In the genomic region with DNA sequence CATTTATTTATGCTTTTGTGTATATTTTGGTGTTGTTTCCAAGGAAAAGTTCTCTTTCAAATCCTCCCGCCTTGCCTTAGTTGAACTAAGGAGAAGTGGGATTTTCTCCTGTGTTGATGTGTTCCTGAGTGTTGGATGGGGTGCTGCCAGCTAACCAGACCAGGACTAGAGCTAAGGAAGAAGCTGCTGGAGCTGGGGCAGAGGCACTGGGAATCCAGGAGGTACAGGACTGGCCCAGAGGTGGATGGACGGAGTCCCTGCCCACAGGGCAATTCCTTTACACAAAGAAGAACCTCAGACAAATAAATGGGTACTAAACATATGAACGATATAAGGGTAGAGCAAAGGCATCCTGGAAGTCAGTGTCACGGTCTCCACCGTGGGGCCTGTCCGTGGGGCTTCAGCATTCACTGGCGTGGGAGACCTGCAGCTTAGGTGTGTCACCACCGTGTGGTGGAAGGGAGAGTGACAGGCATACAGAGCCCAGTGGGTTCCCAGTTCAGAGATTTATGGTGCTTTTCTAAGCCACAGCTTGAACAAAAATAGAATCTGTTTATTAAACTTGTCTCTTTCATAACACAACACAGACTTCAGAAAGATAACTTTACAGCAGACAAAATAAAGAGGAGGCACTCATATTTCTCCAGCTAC, we compare ENCODE assay signal across 8 cellular contexts.
A peak's percentile ranks its signal among the peaks of the same experiment; 100 is the strongest.
DNase-seq lines count a peak whose midpoint lies in the region; ATAC-seq and TF ChIP-seq lines count a peak whose summit lies in the region.

No MANE protein-coding gene starts in this region.

- no peaks in the 10 kb centered on the region for H3K27me3 Mint-ChIP-seq in CD4-positive, alpha-beta memory T cell
- H3K27me3 Mint-ChIP-seq in activated CD4-positive, alpha-beta T cell treated with anti-CD3 and anti-CD28 coated beads, Interleukin-2, amount 10 ng/mL, durations not matched to agents 24 days and 14 days, result no peaks in the 10 kb centered on the region
- H3K27me3 Mint-ChIP-seq in naive thymus-derived CD4-positive, alpha-beta T cell, result no peaks in the 10 kb centered on the region

- CTCF ChIA-PET in CD4-positive, alpha-beta memory T cell (lab: Charles Lee; ENCODE audit: partially characterized antibody), result interaction anchor here (0.9 to 1.7 kb wide), 6 partner anchors 8 to 274 kb away, joined by 3 to 5 read pairs (median 3); no protein-coding TSS in a partner anchor
- CTCF ChIA-PET in naive thymus-derived CD4-positive, alpha-beta T cell (lab: Charles Lee), result no interaction called here

- H3K4me1 ChIP-seq in CD4-positive, alpha-beta memory T cell (ENCODE audit: insufficient read depth, low read length), result peaks cover 14% of the 10 kb centered on the region
- H3K4me1 ChIP-seq in naive thymus-derived CD4-positive, alpha-beta T cell (ENCODE audit: control insufficient read depth in 2 of 2, insufficient read depth in 2 of 2, low read length in 2 of 2), result peaks cover 7 to 10% of the 10 kb centered on the region in 2 donors

- no peaks in the 10 kb centered on the region for H3K36me3 Mint-ChIP-seq in CD4-positive, alpha-beta memory T cell
- H3K36me3 Mint-ChIP-seq in activated CD4-positive, alpha-beta T cell treated with anti-CD3 and anti-CD28 coated beads, Interleukin-2, amount 10 ng/mL, durations not matched to agents 24 days and 14 days (ENCODE audit: low read depth), result no peaks in the 10 kb centered on the region
- peaks cover 0 to 7% (median 1%) of the 10 kb centered on the region in 5 donors for H3K36me3 Mint-ChIP-seq in naive thymus-derived CD4-positive, alpha-beta T cell

- no peak overlapping the region for H3K27ac ChIP-seq in CD4-positive, alpha-beta memory T cell (ENCODE audit: low read depth, low read length)
- no peak overlapping the region for H3K27ac ChIP-seq in naive thymus-derived CD4-positive, alpha-beta T cell (ENCODE audit: low read depth, low read length)

- POLR2A ChIA-PET in CD4-positive, alpha-beta memory T cell (lab: Charles Lee; ENCODE audit: partially characterized antibody), result no interaction called here
- POLR2A ChIA-PET in naive thymus-derived CD4-positive, alpha-beta T cell (lab: Charles Lee), result interaction anchor here (0.6 kb wide), 1 partner anchor 105 kb away, joined by 4 read pairs; no protein-coding TSS in a partner anchor

- no peaks in the 10 kb centered on the region for H3K27me3 ChIP-seq in CD4-positive, alpha-beta memory T cell (ENCODE audit: insufficient read depth, low read length)
- H3K27me3 ChIP-seq in naive thymus-derived CD4-positive, alpha-beta T cell (ENCODE audit: control insufficient read depth in 2 of 2, insufficient read depth in 2 of 2, low read length in 2 of 2), result no peaks in the 10 kb centered on the region

- no peak overlapping the region for H3K4me3 Mint-ChIP-seq in CD4-positive, alpha-beta memory T cell
- H3K4me3 Mint-ChIP-seq in activated CD4-positive, alpha-beta T cell treated with anti-CD3 and anti-CD28 coated beads, Interleukin-2, amount 10 ng/mL, durations not matched to agents 24 days and 14 days, result no peak overlapping the region
- peak overlapping the region in 1 of 10 donors; percentile 17 for H3K4me3 Mint-ChIP-seq in naive thymus-derived CD4-positive, alpha-beta T cell

- intact Hi-C loops in CD4-positive, alpha-beta memory T cell (cut with micrococcal nuclease), result no loop called here
- intact Hi-C loops in activated CD4-positive, alpha-beta T cell treated with anti-CD3 and anti-CD28 coated beads, Interleukin-2, amount 10 ng/mL, durations not matched to agents 24 days and 14 days (cut with micrococcal nuclease), result loop anchor here (1.0 to 10.0 kb wide), 5 partner anchors 39 to 270 kb away; a partner anchor contains a TSS
- intact Hi-C loops in naive thymus-derived CD4-positive, alpha-beta T cell (cut with micrococcal nuclease), result loop anchor here in 1 of 2 donors (5.0 kb wide), 1 partner anchor 40 kb away; no protein-coding TSS in a partner anchor

- H3K4me3 ChIP-seq in CD4-positive, alpha-beta memory T cell (ENCODE audit: low read length in 2 of 2), result no peak overlapping the region
- H3K4me3 ChIP-seq in epithelial cell of proximal tubule (ENCODE audit: low read depth, low read length), result no peak overlapping the region
- H3K4me3 ChIP-seq in naive thymus-derived CD4-positive, alpha-beta T cell (ENCODE audit: low read length), result no peak overlapping the region

- DNase-seq in CD4-positive, alpha-beta memory T cell, result peak in 4 of 5 donors; percentile 3 to 22 (median 8)
- DNase-seq in HK-2 (ENCODE audit: unreplicated experiment) (peak; percentile 18), epithelial cell of proximal tubule (ENCODE audit: low read depth) (no peak), ureter (ENCODE audit: low spot score) (peak; percentile 61)
- DNase-seq in activated CD4-positive, alpha-beta T cell treated with anti-CD3 and anti-CD28 coated beads, Interleukin-2, amount 10 ng/mL, durations not matched to agents 24 days and 14 days, result peak; percentile 74
- peak in 7 of 9 donors; percentile 12 to 40 (median 34) for DNase-seq in naive thymus-derived CD4-positive, alpha-beta T cell

- H3K36me3 ChIP-seq in CD4-positive, alpha-beta memory T cell (ENCODE audit: insufficient read depth, low read length), result no peaks in the 10 kb centered on the region
- H3K36me3 ChIP-seq in naive thymus-derived CD4-positive, alpha-beta T cell (ENCODE audit: control insufficient read depth in 2 of 3, insufficient read depth in 3 of 3, low read length in 3 of 3), result no peaks in the 10 kb centered on the region

- ATAC-seq in naive thymus-derived CD4-positive, alpha-beta T cell, result peak; percentile 74
- ATAC-seq in HG03354 (IDR thresholded peaks at IDR 0.05; ENCODE audit: poor library complexity, severe bottlenecking, unreplicated experiment) (no peak), GM19328 (IDR thresholded peaks at IDR 0.05; ENCODE audit: unreplicated experiment) (no peak)

- TF ChIP-seq CTCF in epithelial cell of proximal tubule (conservative IDR thresholded peaks at IDR 0.05; ENCODE audit: low read depth, low read length), result peak; percentile 66

- H3K9me3 ChIP-seq in CD4-positive, alpha-beta memory T cell (ENCODE audit: control insufficient read depth in 1 of 2, low read length in 2 of 2), result no peaks in the 10 kb centered on the region
- H3K9me3 ChIP-seq in naive thymus-derived CD4-positive, alpha-beta T cell (ENCODE audit: control insufficient read depth in 2 of 3, low read length in 3 of 3), result no peaks in the 10 kb centered on the region

- peaks cover 22 to 30% (median 24%) of the 10 kb centered on the region in 4 donors for H3K4me1 Mint-ChIP-seq in CD4-positive, alpha-beta memory T cell
- peaks cover 22% of the 10 kb centered on the region for H3K4me1 Mint-ChIP-seq in activated CD4-positive, alpha-beta T cell treated with anti-CD3 and anti-CD28 coated beads, Interleukin-2, amount 10 ng/mL, durations not matched to agents 24 days and 14 days
- peaks cover 11 to 48% (median 30%) of the 10 kb centered on the region in 7 donors for H3K4me1 Mint-ChIP-seq in naive thymus-derived CD4-positive, alpha-beta T cell

- no peaks in the 10 kb centered on the region for H3K9me3 Mint-ChIP-seq in CD4-positive, alpha-beta memory T cell
- H3K9me3 Mint-ChIP-seq in activated CD4-positive, alpha-beta T cell treated with anti-CD3 and anti-CD28 coated beads, Interleukin-2, amount 10 ng/mL, durations not matched to agents 24 days and 14 days, result no peaks in the 10 kb centered on the region
- no peaks in the 10 kb centered on the region for H3K9me3 Mint-ChIP-seq in naive thymus-derived CD4-positive, alpha-beta T cell

- H3K27ac Mint-ChIP-seq in CD4-positive, alpha-beta memory T cell, result no peak overlapping the region
- no peak overlapping the region for H3K27ac Mint-ChIP-seq in activated CD4-positive, alpha-beta T cell treated with anti-CD3 and anti-CD28 coated beads, Interleukin-2, amount 10 ng/mL, durations not matched to agents 24 days and 14 days
- H3K27ac Mint-ChIP-seq in naive thymus-derived CD4-positive, alpha-beta T cell, result peak overlapping the region in 2 of 9 donors; percentile 50 to 74
